ENCODE assay signal across 10 cellular contexts in the genomic region with DNA sequence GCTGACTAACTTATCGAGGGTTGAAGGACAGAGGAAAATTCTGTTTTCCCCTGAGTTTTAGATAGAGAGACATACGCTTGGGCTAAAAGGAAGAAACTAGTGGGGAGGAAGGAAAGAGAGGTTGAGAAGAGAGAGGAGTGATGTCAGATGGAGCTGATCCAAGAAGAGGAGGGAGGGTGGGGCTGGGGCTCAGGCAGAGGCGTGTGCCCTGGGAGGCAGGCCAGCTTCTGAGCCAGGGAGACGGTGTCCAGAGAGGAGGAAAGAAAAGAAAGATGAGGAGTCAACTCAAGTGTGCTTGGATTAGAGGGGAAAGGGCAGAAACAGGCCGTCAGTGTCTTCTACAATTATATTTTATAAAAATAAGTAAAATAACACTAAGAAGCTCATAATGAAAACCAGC. TPM values are rescaled to one million over a fixed set of nuclear protein-coding genes. Genes with fewer than 3 reads are reported as not detected.
DNase-seq lines count a peak whose midpoint lies in the region; ATAC-seq and TF ChIP-seq lines count a peak whose summit lies in the region.
"Had no signal": no experiment of that assay in that cellular context is flagged by ENCODE, and none has a peak within 500 bp of the region (broad histone marks: within the 10 kb centered on the region; RNA-seq: fewer than 3 reads in every experiment).

No MANE protein-coding gene starts in this region.

- CTCF ChIA-PET in HCT116 (lab: Charles Lee) (interaction anchor here (0.8 to 1.2 kb wide), 2 partner anchors 9 to 344 kb away, joined by 3 to 5 read pairs; partner anchors contain the start of gene MYL12A), OCI-LY7 (lab: Charles Lee; ENCODE audit: unreplicated experiment) (no interaction called here)

- peaks cover 12% of the 10 kb centered on the region; the same call in 1 of the 2 replicates for H3K79me2 ChIP-seq in HCT116 (ENCODE audit: insufficient read depth, low read length)
- H3K79me2 ChIP-seq in OCI-LY7 (ENCODE audit: insufficient read depth, low read depth, low read length): no peaks in the 10 kb centered on the region

- no TSS peak for BruUV-seq in HCT116 (replicated peaks; lab: Mats Ljungman, UMichigan)
- BruUV-seq in OCI-LY7 (replicated peaks; lab: Mats Ljungman, UMichigan): no TSS peak

- H3K4me3 ChIP-seq in HCT116 (replicated peaks in 1 of 2; ENCODE audit: low read depth in 1 of 2, low read length in 2 of 2) (no peak overlapping the region), cardiac muscle cell (no peak overlapping the region), OCI-LY7 (ENCODE audit: low read depth, low read length, poor library complexity, severe bottlenecking) (no peak overlapping the region)
- H3K4me3 ChIP-seq: body of pancreas had no signal

- H3K27ac ChIP-seq in HCT116 (ENCODE audit: low read depth, low read length) (no peak overlapping the region), cardiac muscle cell (peak overlapping the region; percentile 83), OCI-LY7 (ENCODE audit: low read depth, low read length, poor library complexity, severe bottlenecking) (no peak overlapping the region)
- H3K27ac ChIP-seq: body of pancreas had no signal

- intact Hi-C loops in HCT116 (cut with micrococcal nuclease) (no loop called here), OCI-LY7 (cut with micrococcal nuclease; ENCODE audit: unreplicated experiment) (no loop called here)

- H3K36me3 ChIP-seq in HCT116 (ENCODE audit: control insufficient read depth in 1 of 2, insufficient read depth in 2 of 2, low read length in 2 of 2) (no peaks in the 10 kb centered on the region), cardiac muscle cell (no peaks in the 10 kb centered on the region), OCI-LY7 (ENCODE audit: insufficient read depth, low read length) (no peaks in the 10 kb centered on the region)

- H3K9ac ChIP-seq in HCT116 (ENCODE audit: low read length): no peak overlapping the region

- DNase-seq in HCT116 (ENCODE audit: low read depth, low spot score): no peak
- peak; percentile 74 for DNase-seq in amniotic epithelial cell (ENCODE audit: low read depth)
- peak; percentile 45 to 85 for DNase-seq in cardiac muscle cell (ENCODE audit: low read depth in 1 of 2, low spot score in 1 of 2)
- peak; percentile 69 for DNase-seq in stromal cell of bone marrow (ENCODE audit: low read depth)
- no peak for DNase-seq in OCI-LY7 (ENCODE audit: low spot score)
- DNase-seq: body of pancreas had no signal

- H2AFZ ChIP-seq in HCT116 (ENCODE audit: low read depth, low read length, poor library complexity, severe bottlenecking): peak overlapping the region; percentile 11
- no peak overlapping the region for H2AFZ ChIP-seq in OCI-LY7 (ENCODE audit: low read length)

- no peaks in the 10 kb centered on the region for H3K9me3 ChIP-seq in HCT116 (ENCODE audit: control insufficient read depth in 1 of 2, insufficient read depth in 1 of 2, low read depth in 1 of 2, low read length in 2 of 2)
- H3K9me3 ChIP-seq in cardiac muscle cell (ENCODE audit: low read depth): no peaks in the 10 kb centered on the region
- H3K9me3 ChIP-seq in OCI-LY7 (ENCODE audit: low read length): no peaks in the 10 kb centered on the region
- H3K9me3 ChIP-seq: body of pancreas had no signal

- H3K4me1 ChIP-seq in HCT116 (ENCODE audit: control insufficient read depth in 1 of 2, insufficient read depth in 2 of 2, low read length in 2 of 2): peaks cover 7 to 33% of the 10 kb centered on the region in 2 experiments; a peak in 3 of 4 replicates
- H3K4me1 ChIP-seq in cardiac muscle cell (ENCODE audit: low read depth): peaks cover 46% of the 10 kb centered on the region
- peaks cover 13% of the 10 kb centered on the region for H3K4me1 ChIP-seq in OCI-LY7 (ENCODE audit: insufficient read depth, low read length, poor library complexity, severe bottlenecking)

- H3K9me2 ChIP-seq in HCT116 (ENCODE audit: insufficient read depth) (no peaks in the 10 kb centered on the region), OCI-LY7 (ENCODE audit: insufficient read depth, low read length) (no peaks in the 10 kb centered on the region)

- TF ChIP-seq RAD21 in HCT116 (IDR thresholded peaks at IDR 0.05; ENCODE audit: low read depth): no peak

- H3K27me3 ChIP-seq in HCT116 (ENCODE audit: insufficient read depth, low read length): no peaks in the 10 kb centered on the region
- no peaks in the 10 kb centered on the region for H3K27me3 ChIP-seq in cardiac muscle cell

- no peak for TF ChIP-seq CTCF in HCT116 (IDR thresholded peaks at IDR 0.05 in 2 of 3, conservative IDR thresholded peaks at IDR 0.05 in 1 of 3; ENCODE audit: borderline replicate concordance in 1 of 3, insufficient read depth in 1 of 3, low read depth in 2 of 3, low read length in 2 of 3)
- TF ChIP-seq CTCF in cardiac muscle cell (IDR thresholded peaks at IDR 0.05; ENCODE audit: low read depth, low read length): no peak
- no peak for TF ChIP-seq CTCF in OCI-LY7 (conservative IDR thresholded peaks at IDR 0.05; ENCODE audit: low read length)

- RAD21 ChIA-PET in HCT116 (lab: Charles Lee; ENCODE audit: low non-redundant PET in 1 of 2, low total read pairs in 2 of 2, uncharacterized antibody in 2 of 2, unreplicated experiment in 2 of 2): no interaction called here

- POLR2A ChIA-PET in HCT116 (lab: Charles Lee) (no interaction called here), OCI-LY7 (lab: Charles Lee) (interaction anchor here (0.7 kb wide), 2 partner anchors 56 to 136 kb away, joined by 3 read pairs; no protein-coding TSS in a partner anchor)

- H3K4me2 ChIP-seq in HCT116 (ENCODE audit: low read length): no peak overlapping the region
- H3K4me2 ChIP-seq in OCI-LY7 (ENCODE audit: low read length): no peak overlapping the region

- no peak for TF ChIP-seq POLR2A in HCT116 (IDR thresholded peaks at IDR 0.05; ENCODE audit: borderline replicate concordance, extremely low read depth, insufficient read depth, insufficient read length)

- no peak for ATAC-seq in HCT116
- no peak for ATAC-seq in GM19328 (IDR thresholded peaks at IDR 0.05; ENCODE audit: unreplicated experiment)
- ATAC-seq in HG03175 (IDR thresholded peaks at IDR 0.05; ENCODE audit: unreplicated experiment): no peak
- no peak for ATAC-seq in GM21515 (IDR thresholded peaks at IDR 0.05; ENCODE audit: unreplicated experiment)
- ATAC-seq: body of pancreas, Panc1 had no signal

- no peaks in the 10 kb centered on the region for H4K20me1 ChIP-seq in HCT116 (ENCODE audit: insufficient read depth)
- H4K20me1 ChIP-seq in OCI-LY7 (ENCODE audit: insufficient read depth, low read length): no peaks in the 10 kb centered on the region

TF ChIP-seq in HCT116, 20 proteins besides CTCF, POLR2A, EP300 and RAD21:
- no peak for TF ChIP-seq YY1 (IDR thresholded peaks at IDR 0.05; ENCODE audit: extremely low read depth, insufficient replicate concordance, low read depth, low read length)
- TF ChIP-seq EZH2phosphoT487 (IDR thresholded peaks at IDR 0.05; ENCODE audit: borderline replicate concordance): no peak
- TF ChIP-seq CBX3 (IDR thresholded peaks at IDR 0.05; ENCODE audit: low read depth): no peak
- TF ChIP-seq EZH2 (IDR thresholded peaks at IDR 0.05): no peak
- no peak for TF ChIP-seq SP1 (IDR thresholded peaks at IDR 0.05; ENCODE audit: low read depth)
- TF ChIP-seq ELF1 (IDR thresholded peaks at IDR 0.05; ENCODE audit: borderline replicate concordance, low read depth): no peak
- TF ChIP-seq, protein P1, sequence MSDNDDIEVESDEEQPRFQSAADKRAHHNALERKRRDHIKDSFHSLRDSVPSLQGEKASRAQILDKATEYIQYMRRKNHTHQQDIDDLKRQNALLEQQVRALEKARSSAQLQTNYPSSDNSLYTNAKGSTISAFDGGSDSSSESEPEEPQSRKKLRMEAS (IDR thresholded peaks at IDR 0.05): no peak
- TF ChIP-seq ZFX (IDR thresholded peaks at IDR 0.05): no peak
- no peak for TF ChIP-seq SIN3A (IDR thresholded peaks at IDR 0.05; ENCODE audit: low read depth)
- no peak for TF ChIP-seq JUND (IDR thresholded peaks at IDR 0.05)
- no peak for TF ChIP-seq SRF (IDR thresholded peaks at IDR 0.05; ENCODE audit: low read depth)
- no peak for TF ChIP-seq TCF7L2 (IDR thresholded peaks at IDR 0.05; ENCODE audit: borderline replicate concordance, extremely low read depth, insufficient read depth, insufficient read length)
TF ChIP-seq in HCT116: peak in this region for 0.

RNA-seq across cellular contexts. Expression of gene EMILIN2, which starts 56.2 kb away (rescaled TPM):
- total RNA-seq in HCT116 (2021; ENCODE audit: unreplicated experiment) (23.4 TPM), cardiac muscle cell (75.9 and 134 TPM in 2 replicates), OCI-LY7 (2022) (0.15 and 0.39 TPM in 2 replicates)
- 8.6 and 11.7 TPM in 2 replicates for polyA plus RNA-seq in HCT116 (2012)
- 96.8 and 116 TPM in 2 replicates for polyA plus RNA-seq in cardiac muscle cell
- total RNA-seq in OCI-LY7 (2014; rRNA removed; shearing (Covaris generic)): 0.46 and 1.4 TPM in 2 replicates

Comparison
In these comparisons a context has a peak if more than half of its experiments do, and no peak if none do; other contexts are left out.
1. DNase-seq: peak in amniotic epithelial cell (single experiment), cardiac muscle cell (2 of 2) and stromal cell of bone marrow (single experiment); none in HCT116 (single experiment) and OCI-LY7 (single experiment).
2. RNA of gene EMILIN2, which starts 56.2 kb away (total RNA-seq): 75.9 to 134 TPM in cardiac muscle cell and 23.4 TPM in HCT116 (single experiment); 0.15 to 1.4 TPM in OCI-LY7; every median in the first group is over 10 times any median in the second.